Comparison of ENCODE assay signal across 24 cellular contexts in the genomic region with DNA sequence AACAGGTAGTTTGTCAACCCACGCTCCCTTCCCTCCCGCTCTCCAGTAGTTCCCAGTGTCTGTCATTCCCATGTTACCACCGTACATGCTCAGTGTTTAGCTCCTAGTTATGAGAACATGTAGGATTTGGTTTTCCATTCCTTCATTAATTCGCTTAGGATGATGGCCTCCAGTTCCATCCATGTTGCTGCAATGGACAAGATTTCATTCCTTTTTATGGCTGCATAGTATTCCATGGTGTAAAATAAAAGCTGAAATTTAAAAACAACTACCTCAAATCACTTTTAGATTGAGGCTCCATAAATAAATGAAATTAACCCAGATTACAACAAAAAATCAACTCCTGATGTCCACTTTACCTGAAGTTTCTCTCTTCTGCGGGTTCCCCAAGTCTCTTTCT.
DNase-seq lines count a peak whose midpoint lies in the region; ATAC-seq, FAIRE-seq and TF ChIP-seq lines count a peak whose summit lies in the region.
"Had no signal": no experiment of that assay in that cellular context is flagged by ENCODE, and none has a peak within 500 bp of the region (broad histone marks: within the 10 kb centered on the region; RNA-seq: fewer than 3 reads in every experiment).

No MANE protein-coding gene starts in this region.

- H2BK120ac ChIP-seq in H1 (replicated peaks; ENCODE audit: low read depth, low read length): no peak overlapping the region

- CTCF ChIA-PET in activated CD8-positive, alpha-beta T cell treated with anti-CD3 and anti-CD28 coated beads, Interleukin-2, amount 10 ng/mL, durations not matched to agents 7 days and 5 days (lab: Charles Lee): interaction anchor here (1.6 kb wide), 1 partner anchor 9 kb away, joined by 4 read pairs; no protein-coding TSS in a partner anchor
- CTCF ChIA-PET in activated CD8-positive, alpha-beta T cell treated with anti-CD3 and anti-CD28 coated beads for 36 hours (lab: Charles Lee): interaction anchor here (1.5 kb wide), 1 partner anchor 10 kb away, joined by 4 read pairs; no protein-coding TSS in a partner anchor
- CTCF ChIA-PET in CD4-positive, alpha-beta T cell (lab: Charles Lee): no interaction called here
- CTCF ChIA-PET in HEK293 (lab: Yijun Ruan, JAX) (no interaction called here), H1 (lab: Charles Lee; ENCODE audit: partially characterized antibody) (interaction anchor here (1.2 kb wide), 1 partner anchor 145 kb away, joined by 3 read pairs; no protein-coding TSS in a partner anchor)

- WGBS in H1 (ENCODE audit: extremely low coverage in 1 of 2, insufficient coverage in 1 of 2, insufficient read length in 1 of 2, insufficient replicate concordance in 2 of 2, low coverage in 1 of 2, low lambda C conversion rate in 2 of 2, missing lambda C conversion rate in 1 of 2), 2 experiments: 90% methylated on average over 5 of the region's 5 CpGs; no CpG with 5 or more reads in 1 of the 2 experiments

- H3K18ac ChIP-seq in H1 (ENCODE audit: extremely low read depth, low read length): no peak overlapping the region

- no peak overlapping the region for H3K14ac ChIP-seq in H1 (ENCODE audit: insufficient read length)

- H3K27me3 Mint-ChIP-seq in activated CD8-positive, alpha-beta T cell treated with anti-CD3 and anti-CD28 coated beads, Interleukin-2, amount 10 ng/mL, durations not matched to agents 7 days and 5 days (ENCODE audit: low read depth): peaks cover 8% of the 10 kb centered on the region
- no peaks in the 10 kb centered on the region for H3K27me3 Mint-ChIP-seq in activated CD8-positive, alpha-beta T cell treated with anti-CD3 and anti-CD28 coated beads for 36 hours
- H3K27me3 Mint-ChIP-seq in CD4-positive, alpha-beta T cell: no peaks in the 10 kb centered on the region
- no peaks in the 10 kb centered on the region for H3K27me3 Mint-ChIP-seq in stimulated activated naive CD8-positive, alpha-beta T cell treated with anti-CD3 and anti-CD28 coated beads, Interleukin-15, amount 100 ng/mL, for 72 hours
- H3K27me3 Mint-ChIP-seq: CD4-positive, alpha-beta memory T cell had no signal

- no peak for ATAC-seq in activated CD8-positive, alpha-beta T cell treated with anti-CD3 and anti-CD28 coated beads, Interleukin-2, amount 10 ng/mL, durations not matched to agents 7 days and 5 days
- ATAC-seq in activated CD8-positive, alpha-beta T cell treated with anti-CD3 and anti-CD28 coated beads for 36 hours: no peak
- no peak for ATAC-seq in CD4-positive, alpha-beta T cell (ENCODE audit: poor library complexity)
- no peak for ATAC-seq in stimulated activated naive CD8-positive, alpha-beta T cell treated with anti-CD3 and anti-CD28 coated beads, Interleukin-15, amount 100 ng/mL, for 72 hours
- ATAC-seq in GM21723 (IDR thresholded peaks at IDR 0.05; ENCODE audit: unreplicated experiment): no peak
- ATAC-seq: A549, GM23338 had no signal

- H3K9me3 ChIP-seq in CD4-positive, alpha-beta T cell (ENCODE audit: control insufficient read depth, low read length): no peaks in the 10 kb centered on the region
- no peaks in the 10 kb centered on the region for H3K9me3 ChIP-seq in HEK293 (ENCODE audit: control insufficient read depth, insufficient read depth, low read depth, low read length)
- H3K9me3 ChIP-seq in H1 (ENCODE audit: insufficient read depth in 2 of 2, low read depth in 1 of 2, low read length in 1 of 2): no peaks in the 10 kb centered on the region
- H3K9me3 ChIP-seq: A549; BLaER1 treated with 17β-estradiol and CSF1 and Interleukin-3, amounts not matched to agents 10 nM and 100 nM; Caco-2; HAP-1 had no signal

- no peak for FAIRE-seq in H1 (lab: Jason Lieb, UNC)
- FAIRE-seq: A549, G401.6, GM12892, GM19239, H54 had no signal

- H2AFZ ChIP-seq in H1 (ENCODE audit: low read length): no peak overlapping the region
- H2AFZ ChIP-seq: GM23338 had no signal

- no peak overlapping the region for H3K27ac ChIP-seq in CD4-positive, alpha-beta T cell (ENCODE audit: low read depth, low read length)
- no peak overlapping the region for H3K27ac ChIP-seq in HEK293 (ENCODE audit: extremely low read depth, low read depth, low read length)
- no peak overlapping the region for H3K27ac ChIP-seq in H1 (ENCODE audit: low read depth, low read length)
- H3K27ac ChIP-seq: A549; BLaER1 treated with 17β-estradiol and CSF1 and Interleukin-3, amounts not matched to agents 10 nM and 100 nM had no signal

- H3K4me1 Mint-ChIP-seq in activated CD8-positive, alpha-beta T cell treated with anti-CD3 and anti-CD28 coated beads, Interleukin-2, amount 10 ng/mL, durations not matched to agents 7 days and 5 days (ENCODE audit: low read depth): peaks cover 22% of the 10 kb centered on the region
- H3K4me1 Mint-ChIP-seq in activated CD8-positive, alpha-beta T cell treated with anti-CD3 and anti-CD28 coated beads for 36 hours (ENCODE audit: low read depth): peaks cover 36% of the 10 kb centered on the region
- H3K4me1 Mint-ChIP-seq in CD4-positive, alpha-beta T cell (ENCODE audit: low read depth): peaks cover 64% of the 10 kb centered on the region
- H3K4me1 Mint-ChIP-seq in stimulated activated naive CD8-positive, alpha-beta T cell treated with anti-CD3 and anti-CD28 coated beads, Interleukin-15, amount 100 ng/mL, for 72 hours: peaks cover 30% of the 10 kb centered on the region
- H3K4me1 Mint-ChIP-seq: GM23338 had no signal

- no peak overlapping the region for H2BK15ac ChIP-seq in H1 (ENCODE audit: low read length)

- H3K9ac ChIP-seq in H1 (replicated peaks in 1 of 4; ENCODE audit: extremely low read depth in 1 of 4, low read depth in 3 of 4, low read length in 3 of 4): no peak overlapping the region
- H3K9ac ChIP-seq: BLaER1 treated with 17β-estradiol and CSF1 and Interleukin-3, amounts not matched to agents 10 nM and 100 nM had no signal

- H3K23ac ChIP-seq in H1 (ENCODE audit: insufficient read length): no peak overlapping the region

- H3K4ac ChIP-seq in H1 (replicated peaks; ENCODE audit: insufficient read length, low read depth, low read length): no peak overlapping the region

- H3K23me2 ChIP-seq in H1 (ENCODE audit: low read depth, low read length): no peaks in the 10 kb centered on the region; the same call in 1 of the 2 replicates

- H4K20me1 ChIP-seq in H1 (replicated peaks in 1 of 2; ENCODE audit: control insufficient read depth in 1 of 2, insufficient read depth in 2 of 2, low read length in 2 of 2): no peaks in the 10 kb centered on the region
- H4K20me1 ChIP-seq: BLaER1 treated with 17β-estradiol and CSF1 and Interleukin-3, amounts not matched to agents 10 nM and 100 nM had no signal

- POLR2A ChIA-PET in activated CD8-positive, alpha-beta T cell treated with anti-CD3 and anti-CD28 coated beads, Interleukin-2, amount 10 ng/mL, durations not matched to agents 7 days and 5 days (lab: Charles Lee): no interaction called here
- POLR2A ChIA-PET in activated CD8-positive, alpha-beta T cell treated with anti-CD3 and anti-CD28 coated beads for 36 hours (lab: Charles Lee): interaction anchor here (0.6 kb wide), 1 partner anchor 647 kb away, joined by 4 read pairs; no protein-coding TSS in a partner anchor
- POLR2A ChIA-PET in CD4-positive, alpha-beta T cell (lab: Charles Lee): no interaction called here
- POLR2A ChIA-PET in HEK293 (lab: Yijun Ruan, JAX): no interaction called here
- POLR2A ChIA-PET in H1 (lab: Charles Lee; ENCODE audit: partially characterized antibody): no interaction called here

- H4K91ac ChIP-seq in H1 (replicated peaks; ENCODE audit: insufficient read length, low read length): no peak overlapping the region

- H3K27ac Mint-ChIP-seq in activated CD8-positive, alpha-beta T cell treated with anti-CD3 and anti-CD28 coated beads, Interleukin-2, amount 10 ng/mL, durations not matched to agents 7 days and 5 days: peak overlapping the region; percentile 46
- no peak overlapping the region for H3K27ac Mint-ChIP-seq in activated CD8-positive, alpha-beta T cell treated with anti-CD3 and anti-CD28 coated beads for 36 hours
- peak overlapping the region; percentile 22 for H3K27ac Mint-ChIP-seq in CD4-positive, alpha-beta T cell
- no peak overlapping the region for H3K27ac Mint-ChIP-seq in stimulated activated naive CD8-positive, alpha-beta T cell treated with anti-CD3 and anti-CD28 coated beads, Interleukin-15, amount 100 ng/mL, for 72 hours
- H3K27ac Mint-ChIP-seq: GM23338 had no signal

- no peaks in the 10 kb centered on the region for H3K4me1 ChIP-seq in HEK293 (ENCODE audit: control insufficient read depth, insufficient read depth, low read length)
- no peaks in the 10 kb centered on the region for H3K4me1 ChIP-seq in H1 (replicated peaks in 1 of 4; ENCODE audit: control insufficient read depth in 3 of 4, insufficient read depth in 4 of 4, low read length in 3 of 4)
- H3K4me1 ChIP-seq: A549, BE2C, Caco-2, HAP-1 had no signal

- no peak for TF ChIP-seq POLR2A in H1 (IDR thresholded peaks at IDR 0.05; ENCODE audit: control extremely low read depth in 1 of 2, low read depth in 2 of 2, low read length in 2 of 2)

- intact Hi-C loops in activated CD8-positive, alpha-beta T cell treated with anti-CD3 and anti-CD28 coated beads for 36 hours (cut with micrococcal nuclease): no loop called here
- intact Hi-C loops in CD4-positive, alpha-beta T cell (cut with DNase I, micrococcal nuclease): no loop called here

- H2BK12ac ChIP-seq in H1 (ENCODE audit: low read depth, low read length): no peak overlapping the region

- TF ChIP-seq CTCF in activated CD8-positive, alpha-beta T cell treated with anti-CD3 and anti-CD28 coated beads for 36 hours (IDR thresholded peaks at IDR 0.05): no peak
- TF ChIP-seq CTCF in CD4-positive, alpha-beta T cell (IDR thresholded peaks at IDR 0.05): no peak
- no peak for TF ChIP-seq CTCF in HEK293 (tag by site-specific recombination; IDR thresholded peaks at IDR 0.05)
- no peak for TF ChIP-seq CTCF in H1 (IDR thresholded peaks at IDR 0.05; ENCODE audit: control extremely low read depth in 1 of 3, insufficient read depth in 1 of 3, low read depth in 1 of 3, low read length in 3 of 3)

- H3K56ac ChIP-seq in H1 (replicated peaks; ENCODE audit: insufficient read length, low read depth, low read length): no peak overlapping the region

- no peak overlapping the region for H3K4me2 ChIP-seq in H1 (ENCODE audit: insufficient read depth in 1 of 2, low read depth in 2 of 2, low read length in 2 of 2)
- H3K4me2 ChIP-seq: A549; BLaER1 treated with 17β-estradiol and CSF1 and Interleukin-3, amounts not matched to agents 10 nM and 100 nM; GM23338 had no signal

- no peak overlapping the region for H3K4me3 ChIP-seq in HEK293 (ENCODE audit: low read depth, low read length)
- H3K4me3 ChIP-seq in H1 (ENCODE audit: extremely low read depth in 1 of 4, insufficient read depth in 2 of 4, low read depth in 3 of 4, low read length in 4 of 4): no peak overlapping the region
- H3K4me3 ChIP-seq: A549; BLaER1 treated with 17β-estradiol and CSF1 and Interleukin-3, amounts not matched to agents 10 nM and 100 nM; GM23338; HAP-1 had no signal

- no peak overlapping the region for H2BK5ac ChIP-seq in H1 (ENCODE audit: low read depth, low read length)

- no peaks in the 10 kb centered on the region for H3K36me3 Mint-ChIP-seq in activated CD8-positive, alpha-beta T cell treated with anti-CD3 and anti-CD28 coated beads, Interleukin-2, amount 10 ng/mL, durations not matched to agents 7 days and 5 days (ENCODE audit: low read depth)
- H3K36me3 Mint-ChIP-seq in activated CD8-positive, alpha-beta T cell treated with anti-CD3 and anti-CD28 coated beads for 36 hours (ENCODE audit: low read depth): no peaks in the 10 kb centered on the region
- no peaks in the 10 kb centered on the region for H3K36me3 Mint-ChIP-seq in CD4-positive, alpha-beta T cell (ENCODE audit: low read depth)
- H3K36me3 Mint-ChIP-seq: CD14-positive monocyte had no signal

- H4K5ac ChIP-seq in H1 (ENCODE audit: insufficient read length, low read depth, low read length): no peak overlapping the region

- H3K79me1 ChIP-seq in H1 (ENCODE audit: low read depth, low read length): no peaks in the 10 kb centered on the region

- TF ChIP-seq EP300 in H1 (IDR thresholded peaks at IDR 0.05; ENCODE audit: borderline replicate concordance in 1 of 2, low read depth in 2 of 2, low read length in 2 of 2): no peak

- H2BK20ac ChIP-seq in H1 (ENCODE audit: low read length): no peak overlapping the region

- no peak overlapping the region for H2AK5ac ChIP-seq in H1 (ENCODE audit: low read depth, low read length)

- no peaks in the 10 kb centered on the region for H3K79me2 ChIP-seq in H1 (ENCODE audit: control insufficient read depth in 1 of 2, insufficient read depth in 2 of 2, low read length in 2 of 2)

- DNase-seq in activated CD8-positive, alpha-beta T cell treated with anti-CD3 and anti-CD28 coated beads, Interleukin-2, amount 10 ng/mL, durations not matched to agents 7 days and 5 days: no peak
- no peak for DNase-seq in activated CD8-positive, alpha-beta T cell treated with anti-CD3 and anti-CD28 coated beads for 36 hours
- DNase-seq in CD4-positive, alpha-beta T cell: no peak
- DNase-seq in H1 (ENCODE audit: low read depth in 1 of 2, low spot score in 2 of 2): no peak
- DNase-seq in stimulated activated naive CD8-positive, alpha-beta T cell treated with anti-CD3 and anti-CD28 coated beads, Interleukin-15, amount 100 ng/mL, for 72 hours: no peak
- DNase-seq in T-helper 9 cell: no peak
- DNase-seq: 8988T, ACHN, AML-193, BE2C, Caco-2, DMS153 had no signal

- H3K36me3 ChIP-seq in HEK293 (ENCODE audit: control insufficient read depth in 2 of 2, insufficient read depth in 1 of 2, low read length in 2 of 2) (no peaks in the 10 kb centered on the region), H1 (ENCODE audit: control insufficient read depth in 2 of 4, insufficient read depth in 4 of 4, low read length in 3 of 4) (no peaks in the 10 kb centered on the region)
- H3K36me3 ChIP-seq: BE2C; BLaER1 treated with 17β-estradiol and CSF1 and Interleukin-3, amounts not matched to agents 10 nM and 100 nM; HAP-1 had no signal

- H4K8ac ChIP-seq in H1 (ENCODE audit: extremely low read depth, insufficient read depth, low read length): no peak overlapping the region

- no peak for TF ChIP-seq RAD21 in H1 (IDR thresholded peaks at IDR 0.05 in 1 of 2, conservative IDR thresholded peaks at IDR 0.05 in 1 of 2; ENCODE audit: low read depth in 2 of 2, low read length in 2 of 2)

- H3K27me3 ChIP-seq in CD4-positive, alpha-beta T cell (ENCODE audit: control insufficient read depth, insufficient read depth, low read length): no peaks in the 10 kb centered on the region
- no peaks in the 10 kb centered on the region for H3K27me3 ChIP-seq in H1 (replicated peaks in 1 of 4; ENCODE audit: control insufficient read depth in 3 of 4, extremely low read depth in 1 of 4, insufficient read depth in 3 of 4, low read length in 3 of 4)
- H3K27me3 ChIP-seq: BE2C; BLaER1 treated with 17β-estradiol and CSF1 and Interleukin-3, amounts not matched to agents 10 nM and 100 nM had no signal

- H3K4me3 Mint-ChIP-seq in activated CD8-positive, alpha-beta T cell treated with anti-CD3 and anti-CD28 coated beads, Interleukin-2, amount 10 ng/mL, durations not matched to agents 7 days and 5 days: no peak overlapping the region
- no peak overlapping the region for H3K4me3 Mint-ChIP-seq in activated CD8-positive, alpha-beta T cell treated with anti-CD3 and anti-CD28 coated beads for 36 hours
- no peak overlapping the region for H3K4me3 Mint-ChIP-seq in CD4-positive, alpha-beta T cell
- no peak overlapping the region for H3K4me3 Mint-ChIP-seq in stimulated activated naive CD8-positive, alpha-beta T cell treated with anti-CD3 and anti-CD28 coated beads, Interleukin-15, amount 100 ng/mL, for 72 hours
- H3K4me3 Mint-ChIP-seq: CD14-positive monocyte, GM23338 had no signal

- H3K9me3 Mint-ChIP-seq in activated CD8-positive, alpha-beta T cell treated with anti-CD3 and anti-CD28 coated beads, Interleukin-2, amount 10 ng/mL, durations not matched to agents 7 days and 5 days (ENCODE audit: insufficient read depth): no peaks in the 10 kb centered on the region
- peaks cover 2% of the 10 kb centered on the region for H3K9me3 Mint-ChIP-seq in activated CD8-positive, alpha-beta T cell treated with anti-CD3 and anti-CD28 coated beads for 36 hours
- peaks cover 4% of the 10 kb centered on the region for H3K9me3 Mint-ChIP-seq in CD4-positive, alpha-beta T cell
- no peaks in the 10 kb centered on the region for H3K9me3 Mint-ChIP-seq in stimulated activated naive CD8-positive, alpha-beta T cell treated with anti-CD3 and anti-CD28 coated beads, Interleukin-15, amount 100 ng/mL, for 72 hours
- H3K9me3 Mint-ChIP-seq: GM23338 had no signal

Comparison
In these comparisons a context has a peak if more than half of its experiments do, and no peak if none do; other contexts are left out.
1. H3K27ac Mint-ChIP-seq: peak in activated CD8-positive, alpha-beta T cell treated with anti-CD3 and anti-CD28 coated beads, Interleukin-2, amount 10 ng/mL, durations not matched to agents 7 days and 5 days (single experiment) and CD4-positive, alpha-beta T cell (single experiment); none in activated CD8-positive, alpha-beta T cell treated with anti-CD3 and anti-CD28 coated beads for 36 hours (single experiment) and stimulated activated naive CD8-positive, alpha-beta T cell treated with anti-CD3 and anti-CD28 coated beads, Interleukin-15, amount 100 ng/mL, for 72 hours (0 of 2).
2. CTCF ChIA-PET loops: an anchor here in activated CD8-positive, alpha-beta T cell treated with anti-CD3 and anti-CD28 coated beads, Interleukin-2, amount 10 ng/mL, durations not matched to agents 7 days and 5 days (1.6 kb wide), activated CD8-positive, alpha-beta T cell treated with anti-CD3 and anti-CD28 coated beads for 36 hours (1.5 kb wide) and H1 (1.2 kb wide); none called in CD4-positive, alpha-beta T cell and HEK293.